Comparison of ENCODE assay signal across 14 cellular contexts in the genomic region with DNA sequence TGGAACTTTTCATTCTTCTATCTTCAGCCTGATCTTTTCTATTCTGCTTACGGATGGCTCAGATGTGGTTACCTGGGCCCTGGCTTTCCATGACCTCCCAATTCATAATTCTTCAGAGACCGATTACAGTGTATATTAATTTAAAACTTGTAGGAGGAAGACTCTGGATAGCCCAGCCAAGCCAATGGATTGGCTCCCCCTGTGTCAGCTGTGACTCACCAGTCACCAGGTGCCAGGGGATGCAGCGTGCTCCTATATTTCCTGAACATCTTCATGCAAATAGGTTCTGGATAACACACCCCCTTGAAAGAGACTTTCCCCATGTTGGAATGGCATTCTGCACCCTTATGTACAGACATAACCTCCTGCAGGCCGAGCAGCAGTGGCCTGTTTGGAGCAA.
DNase-seq lines count a peak whose midpoint lies in the region; ATAC-seq, FAIRE-seq and TF ChIP-seq lines count a peak whose summit lies in the region.
"Had no signal": no experiment of that assay in that cellular context is flagged by ENCODE, and none has a peak within 500 bp of the region (broad histone marks: within the 10 kb centered on the region; RNA-seq: fewer than 3 reads in every experiment).

No MANE protein-coding gene starts in this region.

- H3K27ac ChIP-seq in HepG2 (ENCODE audit: extremely low read length, insufficient read depth, low read length) (no peak overlapping the region), right lobe of liver (no peak overlapping the region), H1 (ENCODE audit: low read depth, low read length) (no peak overlapping the region), gastrocnemius medialis (no peak overlapping the region)
- H3K27ac ChIP-seq: BLaER1 had no signal

- no peak for FAIRE-seq in HepG2 (lab: Jason Lieb, UNC)
- no peak for FAIRE-seq in H1 (lab: Jason Lieb, UNC)
- FAIRE-seq: GM12878 had no signal

- no peak overlapping the region for H4K5ac ChIP-seq in H1 (ENCODE audit: insufficient read length, low read depth, low read length)

- no peak overlapping the region for H2BK120ac ChIP-seq in H1 (replicated peaks; ENCODE audit: low read depth, low read length)

- H3K23me2 ChIP-seq in H1 (ENCODE audit: low read depth, low read length): no peaks in the 10 kb centered on the region; the same call in 1 of the 2 replicates

- H2BK5ac ChIP-seq in H1 (ENCODE audit: low read depth, low read length): no peak overlapping the region

- no peaks in the 10 kb centered on the region for H3K79me1 ChIP-seq in H1 (ENCODE audit: low read depth, low read length)

- TF ChIP-seq RAD21 in HepG2 (CRISPR knock-in tag; IDR thresholded peaks at IDR 0.05): no peak
- TF ChIP-seq RAD21 in H1 (IDR thresholded peaks at IDR 0.05 in 1 of 2, conservative IDR thresholded peaks at IDR 0.05 in 1 of 2; ENCODE audit: low read depth in 2 of 2, low read length in 2 of 2): no peak

- H3K56ac ChIP-seq in H1 (replicated peaks; ENCODE audit: insufficient read length, low read depth, low read length): no peak overlapping the region

- peak overlapping the region; percentile 34; the same call in 1 of the 2 replicates for H2BK20ac ChIP-seq in H1 (ENCODE audit: low read length)

- no peak overlapping the region for H4K91ac ChIP-seq in H1 (replicated peaks; ENCODE audit: insufficient read length, low read length)

- H3K27me3 Mint-ChIP-seq in WTC11 (ENCODE audit: low read depth): no peaks in the 10 kb centered on the region; the same call in 1 of the 2 replicates

- TF ChIP-seq POLR2A in HepG2 (IDR thresholded peaks at IDR 0.05; ENCODE audit: insufficient read depth in 1 of 2, low read depth in 2 of 2, low read length in 2 of 2) (no peak), right lobe of liver (IDR thresholded peaks at IDR 0.05) (no peak), H1 (IDR thresholded peaks at IDR 0.05; ENCODE audit: control extremely low read depth in 1 of 2, low read depth in 2 of 2, low read length in 2 of 2) (no peak), gastrocnemius medialis (IDR thresholded peaks at IDR 0.05) (no peak)

- H3K36me3 Mint-ChIP-seq in WTC11: no peaks in the 10 kb centered on the region
- H3K36me3 Mint-ChIP-seq: CD8-positive, alpha-beta memory T cell had no signal

- no peak overlapping the region for H3K18ac ChIP-seq in H1 (ENCODE audit: extremely low read depth, low read length)

- H3K79me2 ChIP-seq in HepG2 (ENCODE audit: insufficient read depth, low read length) (no peaks in the 10 kb centered on the region), H1 (ENCODE audit: control insufficient read depth in 1 of 2, insufficient read depth in 2 of 2, low read length in 2 of 2) (no peaks in the 10 kb centered on the region)

- ATAC-seq in HepG2: no peak
- no peak for ATAC-seq in right lobe of liver
- ATAC-seq in WTC11: peak; percentile 32; the same call in 1 of the 2 replicates
- ATAC-seq in gastrocnemius medialis: no peak
- ATAC-seq: GM12878 had no signal

- CTCF ChIA-PET in HepG2 (lab: Yijun Ruan, JAX; ENCODE audit: low intra/inter-chr PET ratio, low total read pairs) (no interaction called here), WTC11 (lab: Charles Lee) (interaction anchor here (0.9 kb wide), 1 partner anchor 68 kb away, joined by 4 read pairs; no protein-coding TSS in a partner anchor), H1 (lab: Charles Lee; ENCODE audit: partially characterized antibody) (interaction anchor here (1.6 kb wide), 1 partner anchor 10 kb away, joined by 5 read pairs; no protein-coding TSS in a partner anchor)

- peaks cover 5% of the 10 kb centered on the region; the same call in 1 of the 2 replicates for H3K9me3 Mint-ChIP-seq in WTC11
- H3K9me3 Mint-ChIP-seq: CD8-positive, alpha-beta memory T cell; HFFc6 had no signal

- TF ChIP-seq CTCF in HepG2 (CRISPR knock-in tag; IDR thresholded peaks at IDR 0.05): no peak
- no peak for TF ChIP-seq CTCF in right lobe of liver (IDR thresholded peaks at IDR 0.05)
- no peak for TF ChIP-seq CTCF in WTC11 (IDR thresholded peaks at IDR 0.05)
- no peak for TF ChIP-seq CTCF in H1 (IDR thresholded peaks at IDR 0.05; ENCODE audit: control extremely low read depth in 1 of 3, insufficient read depth in 1 of 3, low read depth in 1 of 3, low read length in 3 of 3)
- no peak for TF ChIP-seq CTCF in gastrocnemius medialis (IDR thresholded peaks at IDR 0.05 in 4 of 5, conservative IDR thresholded peaks at IDR 0.05 in 1 of 5)

- no peak overlapping the region for H3K23ac ChIP-seq in H1 (ENCODE audit: insufficient read length)

- WGBS in HepG2 (ENCODE audit: low lambda C conversion rate): 44% methylated on average over 2 of the region's 4 CpGs
- WGBS in right lobe of liver (ENCODE audit: insufficient coverage, low coverage, low lambda C conversion rate, missing lambda C conversion rate): 63% methylated on average over 2 of the region's 4 CpGs
- WGBS in H1 (ENCODE audit: extremely low coverage in 1 of 2, insufficient coverage in 1 of 2, insufficient read length in 1 of 2, insufficient replicate concordance in 2 of 2, low coverage in 1 of 2, low lambda C conversion rate in 2 of 2, missing lambda C conversion rate in 1 of 2), 2 experiments: 83% methylated on average over 4 of the region's 4 CpGs; no CpG with 5 or more reads in 1 of the 2 experiments

- H3K36me3 ChIP-seq in HepG2 (replicated peaks in 1 of 2; ENCODE audit: control insufficient read depth in 1 of 2, insufficient read depth in 2 of 2, low read length in 2 of 2) (no peaks in the 10 kb centered on the region), right lobe of liver (no peaks in the 10 kb centered on the region), H1 (ENCODE audit: control insufficient read depth in 2 of 4, insufficient read depth in 4 of 4, low read length in 3 of 4) (no peaks in the 10 kb centered on the region), gastrocnemius medialis (no peaks in the 10 kb centered on the region)
- H3K36me3 ChIP-seq: BLaER1 had no signal

- in situ Hi-C loops in HepG2 (cut with HindIII; ENCODE audit: extremely low pct_ligation_motif_present, low pct_unique_long_range_greater_than_20kb) (no loop called here), gastrocnemius medialis (cut with MboI; ENCODE audit: low sequenced_read_pairs in 4 of 4) (no loop called here)

- no peak overlapping the region for H3K4ac ChIP-seq in H1 (replicated peaks; ENCODE audit: insufficient read length, low read depth, low read length)

- H3K4me1 ChIP-seq in HepG2 (ENCODE audit: insufficient read depth, low read length) (no peaks in the 10 kb centered on the region), right lobe of liver (no peaks in the 10 kb centered on the region), H1 (replicated peaks in 1 of 4; ENCODE audit: control insufficient read depth in 3 of 4, insufficient read depth in 4 of 4, low read length in 3 of 4) (no peaks in the 10 kb centered on the region; a peak in 1 of 7 replicates), gastrocnemius medialis (peaks cover 12 to 15% of the 10 kb centered on the region in 2 donors)
- H3K4me1 ChIP-seq: BLaER1, Caco-2 had no signal

- no peak overlapping the region for H3K14ac ChIP-seq in H1 (ENCODE audit: insufficient read length)

- no peaks in the 10 kb centered on the region for H3K9me3 ChIP-seq in HepG2 (ENCODE audit: low read length)
- H3K9me3 ChIP-seq in right lobe of liver: no peaks in the 10 kb centered on the region
- H3K9me3 ChIP-seq in H1 (ENCODE audit: insufficient read depth in 2 of 2, low read depth in 1 of 2, low read length in 1 of 2): no peaks in the 10 kb centered on the region
- no peaks in the 10 kb centered on the region for H3K9me3 ChIP-seq in gastrocnemius medialis
- H3K9me3 ChIP-seq: BLaER1, Caco-2 had no signal

- no peak overlapping the region for H2BK15ac ChIP-seq in H1 (ENCODE audit: low read length)

- no peak overlapping the region for H3K27ac Mint-ChIP-seq in WTC11
- H3K27ac Mint-ChIP-seq: CD8-positive, alpha-beta memory T cell; HFFc6 had no signal

- intact Hi-C loops in HepG2 (cut with micrococcal nuclease; ENCODE audit: unreplicated experiment): no loop called here
- intact Hi-C loops in right lobe of liver (cut with DNase I): no loop called here
- intact Hi-C loops in gastrocnemius medialis (cut with DNase I; ENCODE audit: low total_unique reads): no loop called here

- no TSS peak for BruUV-seq in HepG2 (replicated peaks; lab: Mats Ljungman, UMichigan)

- H2AFZ ChIP-seq in HepG2 (ENCODE audit: low read length) (no peak overlapping the region), H1 (ENCODE audit: low read length) (no peak overlapping the region)

- H3K4me2 ChIP-seq in HepG2 (ENCODE audit: low read depth, low read length) (no peak overlapping the region), H1 (ENCODE audit: insufficient read depth in 1 of 2, low read depth in 2 of 2, low read length in 2 of 2) (no peak overlapping the region)
- H3K4me2 ChIP-seq: BLaER1 had no signal

- H3K27me3 ChIP-seq in HepG2 (ENCODE audit: control insufficient read depth in 1 of 2, insufficient read depth in 2 of 2, low read length in 2 of 2): no peaks in the 10 kb centered on the region
- H3K27me3 ChIP-seq in right lobe of liver: no peaks in the 10 kb centered on the region
- no peaks in the 10 kb centered on the region; a peak in 1 of 7 replicates for H3K27me3 ChIP-seq in H1 (replicated peaks in 1 of 4; ENCODE audit: control insufficient read depth in 3 of 4, extremely low read depth in 1 of 4, insufficient read depth in 3 of 4, low read length in 3 of 4)
- no peaks in the 10 kb centered on the region for H3K27me3 ChIP-seq in gastrocnemius medialis
- H3K27me3 ChIP-seq: BLaER1 had no signal

- H3K9ac ChIP-seq in HepG2 (ENCODE audit: insufficient read depth, low read depth, low read length): no peak overlapping the region
- H3K9ac ChIP-seq in H1 (replicated peaks in 1 of 4; ENCODE audit: extremely low read depth in 1 of 4, low read depth in 3 of 4, low read length in 3 of 4): no peak overlapping the region
- H3K9ac ChIP-seq: BLaER1 had no signal

- POLR2A ChIA-PET in HepG2 (lab: Yijun Ruan, JAX) (no interaction called here), WTC11 (lab: Charles Lee) (no interaction called here), H1 (lab: Charles Lee; ENCODE audit: partially characterized antibody) (no interaction called here)

- no peak overlapping the region; the same call in 1 of the 2 replicates for H4K8ac ChIP-seq in H1 (ENCODE audit: extremely low read depth, insufficient read depth, low read length)

- H3K4me3 ChIP-seq in HepG2 (replicated peaks in 1 of 3; ENCODE audit: insufficient read depth in 1 of 3, low read depth in 2 of 3, low read length in 3 of 3): no peak overlapping the region
- no peak overlapping the region for H3K4me3 ChIP-seq in right lobe of liver
- no peak overlapping the region for H3K4me3 ChIP-seq in H1 (ENCODE audit: extremely low read depth in 1 of 4, insufficient read depth in 2 of 4, low read depth in 3 of 4, low read length in 4 of 4)
- no peak overlapping the region for H3K4me3 ChIP-seq in gastrocnemius medialis
- H3K4me3 ChIP-seq: BLaER1, GM12878 had no signal

- no peak overlapping the region for H3K4me3 Mint-ChIP-seq in WTC11
- H3K4me3 Mint-ChIP-seq: CD8-positive, alpha-beta memory T cell; HFFc6 had no signal

- no peak overlapping the region for H2BK12ac ChIP-seq in H1 (ENCODE audit: low read depth, low read length)

- TF ChIP-seq EP300 in HepG2 (IDR thresholded peaks at IDR 0.05; ENCODE audit: low read depth in 2 of 2, low read length in 2 of 2) (no peak), HepG2 (CRISPR knock-in tag; IDR thresholded peaks at IDR 0.05; ENCODE audit: borderline replicate concordance) (no peak), H1 (IDR thresholded peaks at IDR 0.05; ENCODE audit: borderline replicate concordance in 1 of 2, low read depth in 2 of 2, low read length in 2 of 2) (no peak)

- H4K20me1 ChIP-seq in HepG2 (ENCODE audit: insufficient read depth, low read length): no peaks in the 10 kb centered on the region
- no peaks in the 10 kb centered on the region for H4K20me1 ChIP-seq in H1 (replicated peaks in 1 of 2; ENCODE audit: control insufficient read depth in 1 of 2, insufficient read depth in 2 of 2, low read length in 2 of 2)
- H4K20me1 ChIP-seq: BLaER1 had no signal

- peaks cover 7% of the 10 kb centered on the region for H3K4me1 Mint-ChIP-seq in WTC11
- H3K4me1 Mint-ChIP-seq: CD8-positive, alpha-beta memory T cell had no signal

- H2AK5ac ChIP-seq in H1 (ENCODE audit: low read depth, low read length): no peak overlapping the region

- DNase-seq in HepG2 (ENCODE audit: low spot score): no peak
- no peak for DNase-seq in right lobe of liver
- DNase-seq in WTC11 (ENCODE audit: low spot score): no peak
- DNase-seq in H1 (ENCODE audit: low read depth in 1 of 2, low spot score in 2 of 2): peak in 1 of 2 experiments; percentile 39
- no peak for DNase-seq in activated CD4-positive, alpha-beta T cell treated with anti-CD3 and anti-CD28 coated beads for 48 hours
- DNase-seq in gastrocnemius medialis: no peak
- no peak for DNase-seq in NCI-H187 (lab: John Stamatoyannopoulos, UW)
- DNase-seq: Caco-2; CD8-positive, alpha-beta memory T cell; HCEC 1CT; HFFc6; KG1 had no signal
